Comparison of ENCODE assay signal across 1 cellular context in the genomic region with DNA sequence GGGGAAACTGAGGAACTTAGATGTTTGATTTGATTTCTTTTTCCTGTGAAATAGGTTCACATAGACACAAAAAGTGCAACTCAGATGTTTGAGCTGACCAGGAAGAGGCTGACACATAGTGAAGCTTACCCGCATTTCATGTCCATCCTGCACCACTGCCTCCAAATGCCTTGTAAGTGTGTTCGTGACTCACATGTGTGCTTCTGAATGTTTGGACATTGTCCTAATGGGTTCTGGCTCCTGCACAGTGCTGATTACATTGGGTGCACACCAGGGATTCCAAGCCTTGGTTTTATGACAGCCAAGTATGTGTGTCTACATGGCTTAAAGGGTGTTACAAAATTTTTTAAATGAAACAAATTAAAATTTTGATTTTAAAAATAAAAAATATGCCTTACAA.
TF ChIP-seq lines count a peak whose summit lies in the region.

No MANE protein-coding gene starts in this region.

TF ChIP-seq in H1, 55 proteins besides CTCF, POLR2A, EP300 and RAD21:
- TF ChIP-seq SAP30 (IDR thresholded peaks at IDR 0.05; ENCODE audit: insufficient read depth, insufficient replicate concordance, low read length): no peak
- no peak for TF ChIP-seq CHD2 (IDR thresholded peaks at IDR 0.05; ENCODE audit: low read length)
TF ChIP-seq in H1: peak in this region for 0.
